8 cellular contexts compared by ENCODE assay signal in the genomic region with DNA sequence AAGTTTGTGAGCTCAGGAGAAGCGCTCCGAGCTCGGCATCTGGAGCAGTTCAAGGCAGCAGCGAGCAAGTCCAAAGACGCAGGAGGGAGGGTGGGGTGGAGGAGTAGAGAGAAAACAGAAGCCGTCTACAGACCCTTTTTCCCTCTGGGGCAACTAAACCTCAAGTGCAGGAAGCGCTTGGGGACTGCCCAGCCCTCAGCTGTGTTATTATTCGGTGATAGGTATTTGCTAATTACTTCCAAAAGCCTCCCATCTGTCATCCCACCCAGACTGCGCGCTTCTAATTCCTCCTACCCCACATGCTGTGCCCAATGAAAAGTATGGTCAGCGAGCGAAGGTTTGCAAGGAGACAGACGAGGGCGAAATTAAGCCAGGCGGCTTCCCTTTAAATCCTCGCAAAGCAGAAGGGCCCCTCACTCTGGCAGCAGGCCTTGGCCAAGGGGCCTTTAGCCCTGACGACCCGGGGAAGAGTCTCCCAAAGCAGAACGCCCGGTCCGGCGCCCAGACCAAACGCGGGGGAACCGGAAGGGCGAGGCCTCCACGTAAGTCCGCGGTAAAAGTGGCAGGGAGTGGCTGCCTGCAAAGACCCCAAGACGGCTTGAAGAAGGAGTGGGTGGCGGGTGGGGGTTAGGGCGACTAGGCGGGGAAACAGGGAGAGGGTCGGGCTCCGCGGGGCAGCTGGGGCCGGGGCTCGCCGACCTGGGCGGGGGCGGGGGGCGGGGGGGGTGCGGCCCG. TPM values are rescaled to one million over a fixed set of nuclear protein-coding genes. Genes with fewer than 3 reads are reported as not detected.
A peak's percentile ranks its signal among the peaks of the same experiment; 100 is the strongest.
DNase-seq lines count a peak whose midpoint lies in the region; ATAC-seq, FAIRE-seq and TF ChIP-seq lines count a peak whose summit lies in the region.

No MANE protein-coding gene starts in this region.

- H3K4me3 ChIP-seq in NT2/D1 (ENCODE audit: insufficient read length, low read depth) (peak overlapping the region; percentile 53), H1 (ENCODE audit: extremely low read depth in 1 of 4, insufficient read depth in 2 of 4, low read depth in 3 of 4, low read length in 4 of 4) (peak overlapping the region; percentile 46 to 65 (median 59))

- WGBS in H1 (ENCODE audit: extremely low coverage in 1 of 2, insufficient coverage in 1 of 2, insufficient read length in 1 of 2, insufficient replicate concordance in 2 of 2, low coverage in 1 of 2, low lambda C conversion rate in 2 of 2, missing lambda C conversion rate in 1 of 2), 2 experiments: 3% methylated on average over 34 of the region's 44 CpGs; no CpG with 5 or more reads in 1 of the 2 experiments

- H2BK20ac ChIP-seq in H1 (ENCODE audit: low read length): no peak overlapping the region

- H2AK5ac ChIP-seq in H1 (ENCODE audit: low read depth, low read length): no peak overlapping the region

- no peak for TF ChIP-seq EP300 in H1 (IDR thresholded peaks at IDR 0.05; ENCODE audit: borderline replicate concordance in 1 of 2, low read depth in 2 of 2, low read length in 2 of 2)

- TF ChIP-seq CTCF in D721Med (IDR thresholded peaks at IDR 0.05; ENCODE audit: insufficient read depth, missing control alignments): no peak
- TF ChIP-seq CTCF in H1 (IDR thresholded peaks at IDR 0.05; ENCODE audit: control extremely low read depth in 1 of 3, insufficient read depth in 1 of 3, low read depth in 1 of 3, low read length in 3 of 3): no peak

- H4K5ac ChIP-seq in H1 (ENCODE audit: insufficient read length, low read depth, low read length): peak overlapping the region; percentile 37

- no peak overlapping the region for H2BK12ac ChIP-seq in H1 (ENCODE audit: low read depth, low read length)

- DNase-seq in D721Med (ENCODE audit: insufficient read length, low spot score) (peak; percentile 71), NT2/D1 (ENCODE audit: low read depth, low spot score) (peak; percentile 87), H1 (ENCODE audit: low read depth in 1 of 2, low spot score in 2 of 2) (peak in 1 of 2 experiments; percentile 79), naive B cell (peak; percentile 30), germinal center (ENCODE audit: low spot score) (no peak), T-helper 9 cell (no peak)

- 0 out of 2 replicates have a peak overlapping the region, but pooled peaks have one; percentile 37 for H3K27ac ChIP-seq in H1 (ENCODE audit: low read depth, low read length)

- H3K27ac Mint-ChIP-seq in naive B cell: peak overlapping the region in 4 of 6 donors; percentile 1 to 85 (median 69)

- peak overlapping the region; percentile 49; the same call in 1 of the 2 replicates for H2BK15ac ChIP-seq in H1 (ENCODE audit: low read length)

- H3K36me3 ChIP-seq in NT2/D1 (ENCODE audit: insufficient read depth, insufficient read length, low read length) (peaks cover 29% of the 10 kb centered on the region), H1 (ENCODE audit: control insufficient read depth in 2 of 4, insufficient read depth in 4 of 4, low read length in 3 of 4) (no peaks in the 10 kb centered on the region)

- H3K9me3 Mint-ChIP-seq in naive B cell: no peaks in the 10 kb centered on the region

- peaks cover 34 to 70% (median 38%) of the 10 kb centered on the region in 3 donors for H3K4me1 Mint-ChIP-seq in naive B cell

- peak in 1 of 2 experiments; percentile 44; a peak in 1 of 3 replicates for TF ChIP-seq POLR2A in H1 (IDR thresholded peaks at IDR 0.05; ENCODE audit: control extremely low read depth in 1 of 2, low read depth in 2 of 2, low read length in 2 of 2)

- H3K36me3 Mint-ChIP-seq in naive B cell: no peaks in the 10 kb centered on the region

- ATAC-seq in naive B cell (ENCODE audit: low read depth in 2 of 2) (peak; percentile 34 to 35), GM18873 (IDR thresholded peaks at IDR 0.05; ENCODE audit: low FRiP score, unreplicated experiment) (no peak), HG02623 (IDR thresholded peaks at IDR 0.05; ENCODE audit: unreplicated experiment) (no peak)

- H2AFZ ChIP-seq in H1 (ENCODE audit: low read length): peak overlapping the region; percentile 14; the same call in 1 of the 2 replicates

- H4K91ac ChIP-seq in H1 (replicated peaks; ENCODE audit: insufficient read length, low read length): peak overlapping the region; percentile 12

- H3K9me3 ChIP-seq in NT2/D1 (ENCODE audit: insufficient read depth, low read length) (no peaks in the 10 kb centered on the region), H1 (ENCODE audit: insufficient read depth in 2 of 2, low read depth in 1 of 2, low read length in 1 of 2) (no peaks in the 10 kb centered on the region)

- peak overlapping the region; percentile 76 to 93 (median 84) for H3K4me3 Mint-ChIP-seq in naive B cell

- no peak for TF ChIP-seq RAD21 in H1 (IDR thresholded peaks at IDR 0.05 in 1 of 2, conservative IDR thresholded peaks at IDR 0.05 in 1 of 2; ENCODE audit: low read depth in 2 of 2, low read length in 2 of 2)

- H3K79me1 ChIP-seq in H1 (ENCODE audit: low read depth, low read length): peaks cover 14% of the 10 kb centered on the region; the same call in 1 of the 2 replicates

- FAIRE-seq in D721Med (lab: Jason Lieb, UNC) (no peak), H1 (lab: Jason Lieb, UNC) (no peak)

- peaks cover 12% of the 10 kb centered on the region; the same call in 1 of the 2 replicates for H3K23me2 ChIP-seq in H1 (ENCODE audit: low read depth, low read length)

- no peak overlapping the region for H4K8ac ChIP-seq in H1 (ENCODE audit: extremely low read depth, insufficient read depth, low read length)

- H3K23ac ChIP-seq in H1 (ENCODE audit: insufficient read length): no peak overlapping the region

- peak overlapping the region; percentile 92 to 96 for H3K4me2 ChIP-seq in H1 (ENCODE audit: insufficient read depth in 1 of 2, low read depth in 2 of 2, low read length in 2 of 2)

- H3K18ac ChIP-seq in H1 (ENCODE audit: extremely low read depth, low read length): peak overlapping the region; percentile 94

- H3K27me3 ChIP-seq in NT2/D1 (ENCODE audit: insufficient read depth, insufficient read length) (peaks cover 6% of the 10 kb centered on the region), H1 (replicated peaks in 1 of 4; ENCODE audit: control insufficient read depth in 3 of 4, extremely low read depth in 1 of 4, insufficient read depth in 3 of 4, low read length in 3 of 4) (peaks cover 0 to 10% (median 6%) of the 10 kb centered on the region in 4 experiments; a peak in 3 of 7 replicates)

- no peak overlapping the region for H3K14ac ChIP-seq in H1 (ENCODE audit: insufficient read length)

- peaks cover 0 to 2% of the 10 kb centered on the region in 2 experiments for H4K20me1 ChIP-seq in H1 (replicated peaks in 1 of 2; ENCODE audit: control insufficient read depth in 1 of 2, insufficient read depth in 2 of 2, low read length in 2 of 2)

- no peak overlapping the region for H3K4ac ChIP-seq in H1 (replicated peaks; ENCODE audit: insufficient read length, low read depth, low read length)

- H3K79me2 ChIP-seq in H1 (ENCODE audit: control insufficient read depth in 1 of 2, insufficient read depth in 2 of 2, low read length in 2 of 2): peaks cover 7 to 35% of the 10 kb centered on the region in 2 experiments; a peak in 3 of 4 replicates

- no peak overlapping the region for H2BK120ac ChIP-seq in H1 (replicated peaks; ENCODE audit: low read depth, low read length)

- POLR2A ChIA-PET in H1 (lab: Charles Lee; ENCODE audit: partially characterized antibody): interaction anchor here (0.7 to 11.6 kb wide), 14 partner anchors 13 to 140 kb away, joined by 3 to 203 read pairs (median 4); no protein-coding TSS in a partner anchor

- CTCF ChIA-PET in H1 (lab: Charles Lee; ENCODE audit: partially characterized antibody): interaction anchor here (0.7 to 26.9 kb wide), 9 partner anchors 19 to 211 kb away, joined by 3 to 433 read pairs (median 18); no protein-coding TSS in a partner anchor

- H3K9ac ChIP-seq in NT2/D1 (ENCODE audit: insufficient read length, low read depth): peak overlapping the region; percentile 84
- H3K9ac ChIP-seq in H1 (replicated peaks in 1 of 4; ENCODE audit: extremely low read depth in 1 of 4, low read depth in 3 of 4, low read length in 3 of 4): no peak overlapping the region

- H3K4me1 ChIP-seq in NT2/D1 (ENCODE audit: insufficient read depth, insufficient read length) (peaks cover 42% of the 10 kb centered on the region), H1 (replicated peaks in 1 of 4; ENCODE audit: control insufficient read depth in 3 of 4, insufficient read depth in 4 of 4, low read length in 3 of 4) (peaks cover 11 to 49% (median 30%) of the 10 kb centered on the region in 4 experiments)

- H3K56ac ChIP-seq in H1 (replicated peaks; ENCODE audit: insufficient read length, low read depth, low read length): no peak overlapping the region

- H2BK5ac ChIP-seq in H1 (ENCODE audit: low read depth, low read length): peak overlapping the region; percentile 38; the same call in 1 of the 2 replicates

- peaks cover 18 to 31% (median 24%) of the 10 kb centered on the region in 3 donors for H3K27me3 Mint-ChIP-seq in naive B cell

TF ChIP-seq in H1, 55 proteins besides CTCF, POLR2A, EP300 and RAD21 (continues in another document):
- TF ChIP-seq EGR1 (IDR thresholded peaks at IDR 0.05; ENCODE audit: borderline replicate concordance, low read depth, low read length) (no peak), RBBP5 (IDR thresholded peaks at IDR 0.05; ENCODE audit: borderline replicate concordance, low read depth, low read length) (peak; percentile 70), ASH2L (IDR thresholded peaks at IDR 0.05; ENCODE audit: low read length) (peak; percentile 68)

RNA-seq across cellular contexts. Expression of a gene that starts 0.5 kb away (rescaled TPM):
- 164 and 168 TPM in 2 replicates for total RNA-seq in H1 (2021; fragmentation: NEBNext Ultra II Directional; extraction: Animal tissue kit (Norgen Biotek cat#: 25700))
- polyA plus RNA-seq in H1 (2011; rRNA removed) (173 and 319 TPM in 2 replicates), naive B cell (ENCODE audit: low read depth in 6 of 6) (100 to 1,000 TPM in 2 of 6 donors, 10 to 100 TPM in 4; 32.7 to 186 (median 69.9) TPM)
- 270 TPM for polyA plus RNA-seq in H1 (2011; cell fraction: cytosol; rRNA removed)
- polyA plus RNA-seq in H1 (2011; cell fraction: nucleus; rRNA removed): 124 TPM
- polyA plus RNA-seq in H1 (2012, experiment 1 of 2): 202 to 227 TPM (median 219 TPM) in 4 replicates
- 250 TPM for polyA plus RNA-seq in H1 (2012, experiment 2 of 2)
- polyA plus RNA-seq in H1 (2013, experiment 1 of 2): 461 TPM
- 438 TPM for polyA plus RNA-seq in H1 (2013, experiment 2 of 2)
- 187 and 223 TPM in 2 replicates for polyA minus RNA-seq in H1 (2011; rRNA and poly(A)+ RNA removed)
- polyA minus RNA-seq in H1 (2011; cell fraction: cytosol; rRNA and poly(A)+ RNA removed): 121 TPM
- 81.6 TPM for polyA minus RNA-seq in H1 (2011; cell fraction: nucleus; rRNA and poly(A)+ RNA removed)

Comparison
In these comparisons a context has a peak if more than half of its experiments do, and no peak if none do; other contexts are left out.
1. DNase-seq: peak in D721Med (single experiment), NT2/D1 (single experiment) and naive B cell (single experiment); none in germinal center (single experiment) and T-helper 9 cell (single experiment).
2. ATAC-seq: peak in naive B cell (2 of 2); none in GM18873 (single experiment) and HG02623 (single experiment).